Comparison of ENCODE assay signal across 11 cellular contexts in genomic region chr20:45898285-45898684, GRCh38. TPM values are rescaled to one million over a fixed set of nuclear protein-coding genes. Genes with fewer than 3 reads are reported as not detected.
DNase-seq lines count a peak whose midpoint lies in the region; ATAC-seq lines count a peak whose summit lies in the region.
"Had no signal": no experiment of that assay in that cellular context is flagged by ENCODE, and none has a peak within 500 bp of the region (broad histone marks: within the 10 kb centered on the region; RNA-seq: fewer than 3 reads in every experiment).

No MANE protein-coding gene starts in this region.

- H3K4me3 Mint-ChIP-seq in stimulated activated naive CD8-positive, alpha-beta T cell treated with anti-CD3 and anti-CD28 coated beads, Interleukin-15, amount 100 ng/mL, for 72 hours = no peak overlapping the region
- H3K4me3 Mint-ChIP-seq: B cell had no signal

- no peaks in the 10 kb centered on the region for H3K9me3 Mint-ChIP-seq in stimulated activated naive CD8-positive, alpha-beta T cell treated with anti-CD3 and anti-CD28 coated beads, Interleukin-15, amount 100 ng/mL, for 72 hours

- H3K4me1 Mint-ChIP-seq in stimulated activated naive CD8-positive, alpha-beta T cell treated with anti-CD3 and anti-CD28 coated beads, Interleukin-15, amount 100 ng/mL, for 72 hours = peaks cover 7% of the 10 kb centered on the region

- no peak overlapping the region for H3K27ac Mint-ChIP-seq in stimulated activated naive CD8-positive, alpha-beta T cell treated with anti-CD3 and anti-CD28 coated beads, Interleukin-15, amount 100 ng/mL, for 72 hours
- H3K27ac Mint-ChIP-seq: B cell had no signal

- intact Hi-C loops in sciatic nerve (cut with DNase I) = loop anchor here (10.0 kb wide), 1 partner anchor 57 kb away; no protein-coding TSS in a partner anchor

- no peak for DNase-seq in stimulated activated naive CD8-positive, alpha-beta T cell treated with anti-CD3 and anti-CD28 coated beads, Interleukin-15, Interleukin-2, amounts not matched to agents 100 U/mL and 50 U/mL, for 24 hours
- DNase-seq in stimulated activated naive CD8-positive, alpha-beta T cell treated with anti-CD3 and anti-CD28 coated beads, Interleukin-15, amount 100 ng/mL, for 72 hours = no peak
- DNase-seq in sciatic nerve (ENCODE audit: low spot score) (no peak), cortex of kidney (lab: John Stamatoyannopoulos, UW) (no peak)
- DNase-seq: KG1, MV-4-11, NCI-H1417 treated with DMSO at 0.1 percent for 48 hours, NCI-H187 treated with DMSO at 0.1 percent for 48 hours, NCI-H226, NCI-H524 treated with DMSO at 0.1 percent for 48 hours had no signal

- peak; percentile 15 for ATAC-seq in stimulated activated naive CD8-positive, alpha-beta T cell treated with anti-CD3 and anti-CD28 coated beads, Interleukin-15, Interleukin-2, amounts not matched to agents 100 U/mL and 50 U/mL, for 24 hours
- ATAC-seq in stimulated activated naive CD8-positive, alpha-beta T cell treated with anti-CD3 and anti-CD28 coated beads, Interleukin-15, amount 100 ng/mL, for 72 hours = no peak
- peak; percentile 5 for ATAC-seq in sciatic nerve

- H3K27me3 Mint-ChIP-seq in stimulated activated naive CD8-positive, alpha-beta T cell treated with anti-CD3 and anti-CD28 coated beads, Interleukin-15, amount 100 ng/mL, for 72 hours = no peaks in the 10 kb centered on the region
- H3K27me3 Mint-ChIP-seq: B cell had no signal

RNA-seq across cellular contexts. Expression of gene CTSA, which starts 7.2 kb away (rescaled TPM):
- 87.4 TPM for total RNA-seq in sciatic nerve

RNA-seq across cellular contexts. Expression of gene NEURL2, which starts 7.3 kb away (rescaled TPM):
- 8.9 TPM for total RNA-seq in sciatic nerve

RNA-seq across cellular contexts. Expression of gene SPATA25, which starts 10.9 kb away (rescaled TPM):
- 2.8 TPM for total RNA-seq in sciatic nerve

RNA-seq across cellular contexts. Expression of gene PLTP, which starts 13.7 kb away (rescaled TPM):
- 95.4 TPM for total RNA-seq in sciatic nerve

RNA-seq across cellular contexts. Expression of gene ZSWIM1, which starts 17.3 kb away (rescaled TPM):
- 8.1 TPM for total RNA-seq in sciatic nerve
